18 cellular contexts compared by ENCODE assay signal in the genomic region with DNA sequence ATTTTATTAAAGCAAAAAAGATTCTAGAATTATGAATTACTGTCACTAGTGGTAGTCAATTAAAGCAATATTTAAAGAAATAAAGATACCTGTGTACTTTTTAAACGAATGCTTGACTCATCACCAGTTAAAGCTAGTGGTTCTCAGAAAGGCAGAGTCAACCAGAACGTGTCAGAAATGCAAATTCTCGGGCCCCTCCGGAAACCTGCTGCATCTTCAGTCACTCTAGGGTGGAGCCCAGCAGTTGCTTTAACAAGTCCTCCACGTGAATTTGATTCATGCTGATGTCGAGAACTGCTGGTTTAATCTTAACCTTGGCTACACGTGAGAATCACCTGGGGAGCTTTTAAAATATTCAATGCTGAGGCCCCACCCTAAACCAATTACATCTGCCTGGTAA.
DNase-seq lines count a peak whose midpoint lies in the region; ATAC-seq and TF ChIP-seq lines count a peak whose summit lies in the region.
"Had no signal": no experiment of that assay in that cellular context is flagged by ENCODE, and none has a peak within 500 bp of the region (broad histone marks: within the 10 kb centered on the region; RNA-seq: fewer than 3 reads in every experiment).

No MANE protein-coding gene starts in this region.

- no peaks in the 10 kb centered on the region for H3K27me3 ChIP-seq in uterus
- H3K27me3 ChIP-seq: BLaER1 treated with 17β-estradiol and CSF1 and Interleukin-3, amounts not matched to agents 10 nM and 100 nM had no signal

- DNase-seq in activated naive CD4-positive, alpha-beta T cell treated with anti-CD3 and anti-CD28 coated beads for 36 hours: peak; percentile 41
- no peak for DNase-seq in activated naive CD4-positive, alpha-beta T cell (lab: John Stamatoyannopoulos, UW)
- peak; percentile 61 for DNase-seq in NCI-H69 (lab: John Stamatoyannopoulos, UW)
- DNase-seq in uterus: no peak
- DNase-seq: CD8-positive, alpha-beta T cell; DMS53; HCEC 1CT; NCI-H1092 treated with DMSO at 0.1 percent for 48 hours; NCI-H1694 treated with DMSO at 0.1 percent for 48 hours; NCI-H446; NCI-H82; PC-9; SJCRH30 had no signal

- H3K36me3 ChIP-seq in uterus: no peaks in the 10 kb centered on the region
- H3K36me3 ChIP-seq: SJCRH30 had no signal

- intact Hi-C loops in activated naive CD4-positive, alpha-beta T cell treated with anti-CD3 and anti-CD28 coated beads for 36 hours (cut with micrococcal nuclease): no loop called here
- intact Hi-C loops in uterus (cut with DNase I; ENCODE audit: low total_unique reads): no loop called here

- TF ChIP-seq POLR2A in uterus (IDR thresholded peaks at IDR 0.05): no peak

- H3K4me3 Mint-ChIP-seq in activated naive CD4-positive, alpha-beta T cell treated with anti-CD3 and anti-CD28 coated beads for 36 hours: no peak overlapping the region
- H3K4me3 Mint-ChIP-seq in activated T-helper 17 cell treated with anti-CD3 and anti-CD28 coated beads, Interleukin-2, amount 50 U/mL, for 72 hours: no peak overlapping the region
- H3K4me3 Mint-ChIP-seq: CD8-positive, alpha-beta T cell; T-helper 1 cell treated with Interleukin-12 subunit alpha and Interleukin-12 subunit beta and Interleukin-4 antibody, amounts not matched to agents 30 μg/mL and 1 μg/mL, for 36 hours had no signal

- no peaks in the 10 kb centered on the region for H3K4me1 Mint-ChIP-seq in activated naive CD4-positive, alpha-beta T cell treated with anti-CD3 and anti-CD28 coated beads for 36 hours (ENCODE audit: low read depth)
- no peaks in the 10 kb centered on the region for H3K4me1 Mint-ChIP-seq in activated T-helper 17 cell treated with anti-CD3 and anti-CD28 coated beads, Interleukin-2, amount 50 U/mL, for 72 hours

- H3K27me3 Mint-ChIP-seq in activated naive CD4-positive, alpha-beta T cell treated with anti-CD3 and anti-CD28 coated beads for 36 hours (ENCODE audit: low read depth): no peaks in the 10 kb centered on the region
- no peaks in the 10 kb centered on the region for H3K27me3 Mint-ChIP-seq in activated T-helper 17 cell treated with anti-CD3 and anti-CD28 coated beads, Interleukin-2, amount 50 U/mL, for 72 hours

- no peak for TF ChIP-seq CTCF in uterus (IDR thresholded peaks at IDR 0.05)

- H3K4me1 ChIP-seq in uterus: no peaks in the 10 kb centered on the region
- H3K4me1 ChIP-seq: BLaER1 treated with 17β-estradiol and CSF1 and Interleukin-3, amounts not matched to agents 10 nM and 100 nM; SJCRH30 had no signal

- no peak overlapping the region for H3K4me3 ChIP-seq in uterus
- H3K4me3 ChIP-seq: BLaER1 treated with 17β-estradiol and CSF1 and Interleukin-3, amounts not matched to agents 10 nM and 100 nM; PC-9; SJCRH30 had no signal

- no peaks in the 10 kb centered on the region for H3K36me3 Mint-ChIP-seq in activated naive CD4-positive, alpha-beta T cell treated with anti-CD3 and anti-CD28 coated beads for 36 hours (ENCODE audit: low read depth)
- H3K36me3 Mint-ChIP-seq in activated T-helper 17 cell treated with anti-CD3 and anti-CD28 coated beads, Interleukin-2, amount 50 U/mL, for 72 hours (ENCODE audit: low read depth): no peaks in the 10 kb centered on the region
- H3K36me3 Mint-ChIP-seq: CD8-positive, alpha-beta T cell had no signal

- CTCF ChIA-PET in activated naive CD4-positive, alpha-beta T cell treated with anti-CD3 and anti-CD28 coated beads for 36 hours (lab: Charles Lee): interaction anchor here (0.6 kb wide), 4 partner anchors 144 to 361 kb away, joined by 3 read pairs; no protein-coding TSS in a partner anchor

- no peaks in the 10 kb centered on the region for H3K9me3 ChIP-seq in uterus
- H3K9me3 ChIP-seq: SJCRH30 had no signal

- no peak overlapping the region for H3K27ac ChIP-seq in uterus
- H3K27ac ChIP-seq: BLaER1 treated with 17β-estradiol and CSF1 and Interleukin-3, amounts not matched to agents 10 nM and 100 nM; PC-9; SJCRH30 had no signal

- H3K27ac Mint-ChIP-seq in activated naive CD4-positive, alpha-beta T cell treated with anti-CD3 and anti-CD28 coated beads for 36 hours: no peak overlapping the region
- H3K27ac Mint-ChIP-seq in activated T-helper 17 cell treated with anti-CD3 and anti-CD28 coated beads, Interleukin-2, amount 50 U/mL, for 72 hours: no peak overlapping the region
- H3K27ac Mint-ChIP-seq: CD8-positive, alpha-beta T cell; T-helper 1 cell treated with Interleukin-12 subunit alpha and Interleukin-12 subunit beta and Interleukin-4 antibody, amounts not matched to agents 30 μg/mL and 1 μg/mL, for 36 hours had no signal

- peak; percentile 77 for ATAC-seq in activated T-helper 17 cell treated with anti-CD3 and anti-CD28 coated beads, Interleukin-2, amount 50 U/mL, for 72 hours (replicated peaks)
- ATAC-seq in GM21825 (IDR thresholded peaks at IDR 0.05; ENCODE audit: unreplicated experiment): no peak
- no peak for ATAC-seq in HG03139 (IDR thresholded peaks at IDR 0.05; ENCODE audit: unreplicated experiment)
- ATAC-seq: CD8-positive, alpha-beta T cell had no signal

- peaks cover 3% of the 10 kb centered on the region for H3K9me3 Mint-ChIP-seq in activated naive CD4-positive, alpha-beta T cell treated with anti-CD3 and anti-CD28 coated beads for 36 hours
- no peaks in the 10 kb centered on the region for H3K9me3 Mint-ChIP-seq in activated T-helper 17 cell treated with anti-CD3 and anti-CD28 coated beads, Interleukin-2, amount 50 U/mL, for 72 hours

Comparison
In these comparisons a context has a peak if more than half of its experiments do, and no peak if none do; other contexts are left out.
1. DNase-seq: peak in activated naive CD4-positive, alpha-beta T cell treated with anti-CD3 and anti-CD28 coated beads for 36 hours (single experiment) and NCI-H69 (single experiment); none in activated naive CD4-positive, alpha-beta T cell (0 of 4) and uterus (0 of 2).